2 cellular contexts compared by ENCODE assay signal in genomic region chr12:49866859-49867579, GRCh38.
TF ChIP-seq lines count a peak whose summit lies in the region.

No MANE protein-coding gene starts in this region.

TF ChIP-seq in HEK293T, 16 proteins besides CTCF, POLR2A, EP300 and RAD21 (continued from another document):
- no peak for TF ChIP-seq FOXM1 (IDR thresholded peaks at IDR 0.05; ENCODE audit: borderline replicate concordance)
- no peak for TF ChIP-seq ARNT (IDR thresholded peaks at IDR 0.05)
- no peak for TF ChIP-seq FOXK2 (IDR thresholded peaks at IDR 0.05)
- no peak for TF ChIP-seq TARDBP (IDR thresholded peaks at IDR 0.05)
- TF ChIP-seq PKNOX1 (IDR thresholded peaks at IDR 0.05), result no peak
- no peak for TF ChIP-seq NFRKB (IDR thresholded peaks at IDR 0.05)
- TF ChIP-seq BHLHE40 (IDR thresholded peaks at IDR 0.05; ENCODE audit: borderline replicate concordance), result no peak
- no peak for TF ChIP-seq SUZ12 (IDR thresholded peaks at IDR 0.05)
- no peak for TF ChIP-seq ZNF384 (IDR thresholded peaks at IDR 0.05)
- TF ChIP-seq ELF4 (IDR thresholded peaks at IDR 0.05), result no peak
- no peak for TF ChIP-seq LEF1 (IDR thresholded peaks at IDR 0.05; ENCODE audit: borderline replicate concordance)
- TF ChIP-seq CTBP1 (IDR thresholded peaks at IDR 0.05; ENCODE audit: borderline replicate concordance), result no peak
- no peak for TF ChIP-seq SP1 (IDR thresholded peaks at IDR 0.05)
- TF ChIP-seq L3MBTL2 (conservative IDR thresholded peaks at IDR 0.05), result no peak
TF ChIP-seq in HEK293T: peak in this region for 0.

TF ChIP-seq in neural cell, 6 proteins besides CTCF, POLR2A, EP300 and RAD21 (continued from another document):
- TF ChIP-seq EZH2 (IDR thresholded peaks at IDR 0.05; ENCODE audit: borderline replicate concordance, insufficient read depth, low read length, poor library complexity, severe bottlenecking), result no peak
